13 cellular contexts compared by ENCODE assay signal in the genomic region with DNA sequence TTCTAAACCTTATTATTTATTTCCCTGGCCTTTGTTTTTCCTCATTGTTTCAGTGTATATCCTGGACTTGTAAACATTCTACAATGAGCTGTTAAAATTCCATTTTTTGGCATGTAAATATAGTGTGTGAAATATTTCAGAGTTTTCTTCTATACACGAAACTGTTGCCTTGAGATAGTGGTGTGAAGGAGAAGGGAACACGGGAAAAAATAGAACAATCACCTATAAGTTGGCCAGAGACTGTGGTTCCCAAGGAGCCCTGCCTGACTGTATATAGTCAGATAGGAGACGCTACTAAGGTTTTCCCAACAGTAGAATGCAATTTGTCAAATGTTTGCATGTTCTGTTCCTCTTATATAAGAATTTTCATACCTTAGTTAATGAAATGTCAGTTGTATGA.
"Had no signal": no experiment of that assay in that cellular context is flagged by ENCODE, and none has a peak within 500 bp of the region (broad histone marks: within the 10 kb centered on the region; RNA-seq: fewer than 3 reads in every experiment).

No MANE protein-coding gene starts in this region.

- H3K4me1 ChIP-seq: esophagus squamous epithelium, thyroid gland, uterus had no signal

- DNase-seq: activated CD4-positive, alpha-beta memory T cell treated with anti-CD3 and anti-CD28 coated beads, Interleukin-2, amount 10 ng/mL, durations not matched to agents 7 days and 5 days; activated CD4-positive, alpha-beta T cell treated with anti-CD3 and anti-CD28 coated beads for 36 hours; activated gamma-delta T cell; activated T-cell treated with anti-CD3 and anti-CD28 coated beads, Interleukin-2, amount 50 U/mL, for 48 hours; esophagus squamous epithelium; foreskin fibroblast; glutamatergic neuron; kidney; SW 1271; thyroid gland; uterus had no signal

- H3K36me3 ChIP-seq: esophagus squamous epithelium, thyroid gland, uterus had no signal

- H3K9me3 ChIP-seq: esophagus squamous epithelium, thyroid gland, uterus had no signal

- H3K27me3 ChIP-seq: esophagus squamous epithelium, thyroid gland, uterus had no signal

- H3K4me3 ChIP-seq: esophagus squamous epithelium, skin epidermis, thyroid gland, uterus had no signal

- H3K27ac ChIP-seq: esophagus squamous epithelium, skin epidermis, thyroid gland, uterus, VCaP had no signal
